In genomic region chr3:63067999-63068645, GRCh38 we compare ENCODE assay signal across 1 cellular context.
TF ChIP-seq lines count a peak whose summit lies in the region.

No MANE protein-coding gene starts in this region.

TF ChIP-seq in H1, 55 proteins besides CTCF, POLR2A, EP300 and RAD21:
- no peak for TF ChIP-seq TAF7 (optimal IDR thresholded peaks at IDR 0.05; ENCODE audit: borderline replicate concordance, low read depth, low read length)
- no peak for TF ChIP-seq GTF2F1 (IDR thresholded peaks at IDR 0.05; ENCODE audit: borderline replicate concordance, low read depth, low read length)
- TF ChIP-seq PHF8 (conservative IDR thresholded peaks at IDR 0.05; ENCODE audit: low read depth, low read length): no peak
- TF ChIP-seq POLR2AphosphoS5 (IDR thresholded peaks at IDR 0.05; ENCODE audit: low read depth, low read length): no peak
- no peak for TF ChIP-seq MAFK (IDR thresholded peaks at IDR 0.05; ENCODE audit: low read depth, low read length)
- TF ChIP-seq ZNF274 (IDR thresholded peaks at IDR 0.05; ENCODE audit: borderline replicate concordance, extremely low read depth, low read length): no peak
- no peak for TF ChIP-seq CREB1 (IDR thresholded peaks at IDR 0.05)
- TF ChIP-seq GABPA (IDR thresholded peaks at IDR 0.05; ENCODE audit: borderline replicate concordance, insufficient read depth, low read length): no peak
- TF ChIP-seq TCF12 (IDR thresholded peaks at IDR 0.05; ENCODE audit: low read depth, low read length): no peak
- no peak for TF ChIP-seq SP2 (IDR thresholded peaks at IDR 0.05; ENCODE audit: low read length)
- no peak for TF ChIP-seq TAF1 (IDR thresholded peaks at IDR 0.05; ENCODE audit: low read depth, low read length)
- TF ChIP-seq SP4 (IDR thresholded peaks at IDR 0.05; ENCODE audit: low read length): no peak
- no peak for TF ChIP-seq FOSL1 (IDR thresholded peaks at IDR 0.05; ENCODE audit: insufficient read depth, low read depth, low read length)
- TF ChIP-seq CBX5 (IDR thresholded peaks at IDR 0.05; ENCODE audit: low read depth, low read length): no peak
- TF ChIP-seq ATF3 (IDR thresholded peaks at IDR 0.05; ENCODE audit: insufficient read depth, low read depth, low read length): no peak
- no peak for TF ChIP-seq E2F6 (IDR thresholded peaks at IDR 0.05)
